Comparison of ENCODE assay signal across 7 cellular contexts in genomic region chr10:69333865-69334257, GRCh38. TPM values are rescaled to one million over a fixed set of nuclear protein-coding genes. Genes with fewer than 3 reads are reported as not detected.
DNase-seq lines count a peak whose midpoint lies in the region; ATAC-seq and TF ChIP-seq lines count a peak whose summit lies in the region.
"Not testable (repeated sequence)": the region's sequence is repeated elsewhere in the genome, so short reads cannot be mapped to it uniquely, and the experiment has no call there.

No MANE protein-coding gene starts in this region.

- H3K4me1 Mint-ChIP-seq in activated CD4-positive, alpha-beta memory T cell treated with anti-CD3 and anti-CD28 coated beads for 36 hours (ENCODE audit: low read depth): peaks cover 58% of the 10 kb centered on the region

- intact Hi-C loops in activated CD4-positive, alpha-beta memory T cell treated with anti-CD3 and anti-CD28 coated beads for 36 hours (cut with micrococcal nuclease); body of pancreas (cut with DNase I): not testable (repeated sequence)
- intact Hi-C loops in esophagus muscularis mucosa (cut with DNase I): loop anchor here (2.0 kb wide), 1 partner anchor 41 kb away; no protein-coding TSS in a partner anchor

- POLR2A ChIA-PET in activated CD4-positive, alpha-beta memory T cell treated with anti-CD3 and anti-CD28 coated beads for 36 hours (lab: Charles Lee): interaction anchor here (0.6 to 2.1 kb wide), 4 partner anchors 10 to 587 kb away, joined by 3 to 10 read pairs (median 4); no protein-coding TSS in a partner anchor

- not testable (repeated sequence) for TF ChIP-seq CTCF in body of pancreas (IDR thresholded peaks at IDR 0.05); esophagus muscularis mucosa (IDR thresholded peaks at IDR 0.05); lung (IDR thresholded peaks at IDR 0.05; ENCODE audit: control extremely low read depth, extremely low read depth); parathyroid adenoma (IDR thresholded peaks at IDR 0.05); suprapubic skin (IDR thresholded peaks at IDR 0.05)

- WGBS in body of pancreas, 2 donors: 79 to 84% methylated on average over 9 of the region's 9 CpGs
- whole genome bisulfite sequencing in esophagus muscularis mucosa: 89% methylated on average over 9 of the region's 9 CpGs
- 78 to 85% methylated on average over 9 of the region's 9 CpGs for WGBS in lung, 2 donors
- WGBS in suprapubic skin: 77% methylated on average over 9 of the region's 9 CpGs

- not testable (repeated sequence) for ATAC-seq in body of pancreas; lung (ENCODE audit: insufficient read depth, low FRiP score)

- H3K4me1 ChIP-seq in HUES48 (ENCODE audit: control insufficient read depth, insufficient read depth, low read length) (peaks cover 56% of the 10 kb centered on the region), body of pancreas (peaks cover 29% of the 10 kb centered on the region), esophagus muscularis mucosa (peaks cover 96 to 100% (median 99%) of the 10 kb centered on the region in 4 donors), lung (ENCODE audit: control insufficient read depth in 2 of 2, insufficient read depth in 2 of 2, low read length in 2 of 2) (peaks cover 38 to 45% of the 10 kb centered on the region in 2 donors), parathyroid adenoma (peaks cover 49% of the 10 kb centered on the region), suprapubic skin (peaks cover 92% of the 10 kb centered on the region)

- H3K4me3 ChIP-seq in HUES48 (ENCODE audit: low read depth, low read length); body of pancreas; esophagus muscularis mucosa; lung; parathyroid adenoma (ENCODE audit: low read depth, low read length); suprapubic skin: not testable (repeated sequence)

- H2AFZ ChIP-seq in parathyroid adenoma: not testable (repeated sequence)

- peaks cover 13% of the 10 kb centered on the region for H3K36me3 Mint-ChIP-seq in activated CD4-positive, alpha-beta memory T cell treated with anti-CD3 and anti-CD28 coated beads for 36 hours

- not testable (repeated sequence) for H3K36me3 ChIP-seq in HUES48 (ENCODE audit: control insufficient read depth, insufficient read depth, low read length); body of pancreas (replicated peaks in 1 of 2; ENCODE audit: insufficient read depth in 1 of 2, low read depth in 2 of 2); lung (ENCODE audit: control insufficient read depth in 2 of 2, insufficient read depth in 2 of 2, low read length in 2 of 2); parathyroid adenoma (ENCODE audit: control insufficient read depth, insufficient read depth, low read length); suprapubic skin
- H3K36me3 ChIP-seq in esophagus muscularis mucosa: peaks cover 0 to 14% (median 0%) of the 10 kb centered on the region in 4 donors

- not testable (repeated sequence) for DNase-seq in activated CD4-positive, alpha-beta memory T cell treated with anti-CD3 and anti-CD28 coated beads for 36 hours; body of pancreas; esophagus muscularis mucosa (ENCODE audit: extremely low spot score); lung (ENCODE audit: low spot score); suprapubic skin (ENCODE audit: low spot score in 2 of 2)

- TF ChIP-seq EP300 in esophagus muscularis mucosa (IDR thresholded peaks at IDR 0.05); suprapubic skin (IDR thresholded peaks at IDR 0.05): not testable (repeated sequence)

- H3K79me2 ChIP-seq in parathyroid adenoma: peaks cover 69% of the 10 kb centered on the region

- not testable (repeated sequence) for H3K9ac ChIP-seq in HUES48 (ENCODE audit: low read depth, low read length); parathyroid adenoma

- not testable (repeated sequence) for H3K4me2 ChIP-seq in parathyroid adenoma (ENCODE audit: low read length)

- TF ChIP-seq POLR2A in body of pancreas (IDR thresholded peaks at IDR 0.05); esophagus muscularis mucosa (IDR thresholded peaks at IDR 0.05; ENCODE audit: low read depth); suprapubic skin (IDR thresholded peaks at IDR 0.05): not testable (repeated sequence)

- H3K9me3 Mint-ChIP-seq in activated CD4-positive, alpha-beta memory T cell treated with anti-CD3 and anti-CD28 coated beads for 36 hours: not testable (repeated sequence)

- peak overlapping the region; percentile 72 for H3K27ac Mint-ChIP-seq in activated CD4-positive, alpha-beta memory T cell treated with anti-CD3 and anti-CD28 coated beads for 36 hours

- H3K27me3 ChIP-seq in HUES48 (ENCODE audit: control insufficient read depth, insufficient read depth, low read length); body of pancreas; esophagus muscularis mucosa; lung (ENCODE audit: control insufficient read depth, insufficient read depth); parathyroid adenoma (ENCODE audit: control insufficient read depth, insufficient read depth, low read length); suprapubic skin: not testable (repeated sequence)

- H3K4me3 Mint-ChIP-seq in activated CD4-positive, alpha-beta memory T cell treated with anti-CD3 and anti-CD28 coated beads for 36 hours: not testable (repeated sequence)

- CTCF ChIA-PET in activated CD4-positive, alpha-beta memory T cell treated with anti-CD3 and anti-CD28 coated beads for 36 hours (lab: Charles Lee): interaction anchor here (0.8 kb wide), 1 partner anchor 10 kb away, joined by 4 read pairs; no protein-coding TSS in a partner anchor

- not testable (repeated sequence) for H3K9me3 ChIP-seq in HUES48 (ENCODE audit: control insufficient read depth, insufficient read depth, low read length); body of pancreas; esophagus muscularis mucosa; lung (ENCODE audit: control insufficient read depth in 2 of 2, insufficient read depth in 1 of 2, low read length in 1 of 2); parathyroid adenoma (ENCODE audit: control insufficient read depth, low read length); suprapubic skin

- H3K27me3 Mint-ChIP-seq in activated CD4-positive, alpha-beta memory T cell treated with anti-CD3 and anti-CD28 coated beads for 36 hours: not testable (repeated sequence)

- peak overlapping the region; percentile 64 for H3K27ac ChIP-seq in HUES48 (ENCODE audit: low read depth, low read length)
- H3K27ac ChIP-seq in body of pancreas: peak overlapping the region; percentile 33 to 72 (median 65)
- H3K27ac ChIP-seq in esophagus muscularis mucosa (replicated peaks in 1 of 4): peak overlapping the region; percentile 73 to 88 (median 84)
- peak overlapping the region; percentile 43 to 51 for H3K27ac ChIP-seq in lung (ENCODE audit: low read depth in 1 of 2, low read length in 1 of 2)
- H3K27ac ChIP-seq in parathyroid adenoma: peak overlapping the region; percentile 79
- peak overlapping the region; percentile 82 for H3K27ac ChIP-seq in suprapubic skin

RNA-seq across cellular contexts. Expression of gene HK1, which starts 55.6 kb away (rescaled TPM):
- 100 to 1,000 TPM; 213 to 220 TPM for total RNA-seq in activated CD4-positive, alpha-beta memory T cell treated with anti-CD3 and anti-CD28 coated beads for 36 hours
- total RNA-seq in body of pancreas (10 to 100 TPM; 15.8 to 17.1 TPM), esophagus muscularis mucosa (100 to 1,000 TPM; 114 to 188 (median 151) TPM), lung (100 to 1,000 TPM in 1 of 2 donors, 10 to 100 TPM in 1; 57.4 to 120 TPM), suprapubic skin (100 to 1,000 TPM; 119 to 142 (median 141) TPM)
- 10 to 100 TPM; 33.6 to 98.6 TPM for polyA plus RNA-seq in lung
